Comparison of ENCODE assay signal across 1 cellular context in genomic region chr22:41636467-41636866, GRCh38.
TF ChIP-seq lines count a peak whose summit lies in the region.

No MANE protein-coding gene starts in this region.

TF ChIP-seq in SK-N-SH, 30 proteins besides CTCF, POLR2A, EP300 and RAD21 (continued from another document):
- no peak for TF ChIP-seq REST (IDR thresholded peaks at IDR 0.05; ENCODE audit: low read depth, low read length)
- TF ChIP-seq GATA2 (CRISPR knock-in tag; IDR thresholded peaks at IDR 0.05): no peak
- peak; percentile 36; the same call in 1 of the 2 replicates for TF ChIP-seq FOSL2 (IDR thresholded peaks at IDR 0.05; ENCODE audit: borderline replicate concordance, low read depth)
- TF ChIP-seq TCF12 (IDR thresholded peaks at IDR 0.05): no peak
- no peak for TF ChIP-seq NRF1 (IDR thresholded peaks at IDR 0.05; ENCODE audit: low read depth, low read length)
- TF ChIP-seq MXI1 (IDR thresholded peaks at IDR 0.05; ENCODE audit: low read depth, low read length): no peak
- no peak for TF ChIP-seq PBX3 (IDR thresholded peaks at IDR 0.05)
- TF ChIP-seq JUND (IDR thresholded peaks at IDR 0.05): peak; percentile 13; the same call in 1 of the 2 replicates
- no peak for TF ChIP-seq MEF2A (IDR thresholded peaks at IDR 0.05; ENCODE audit: borderline replicate concordance, low read depth)
- no peak for TF ChIP-seq SIN3A (IDR thresholded peaks at IDR 0.05; ENCODE audit: borderline replicate concordance, low read depth, low read length)
- TF ChIP-seq FOXM1 (IDR thresholded peaks at IDR 0.05; ENCODE audit: low read depth): no peak
- no peak for TF ChIP-seq RXRA (IDR thresholded peaks at IDR 0.05; ENCODE audit: borderline replicate concordance, low read depth)
- peak; percentile 38; the same call in 1 of the 2 replicates for TF ChIP-seq NFIC (IDR thresholded peaks at IDR 0.05; ENCODE audit: borderline replicate concordance)
- TF ChIP-seq CHD2 (IDR thresholded peaks at IDR 0.05; ENCODE audit: low read length, partially characterized antibody): no peak
- TF ChIP-seq TAF1 (IDR thresholded peaks at IDR 0.05; ENCODE audit: borderline replicate concordance, low read depth, low read length): no peak
- no peak for TF ChIP-seq MAX (IDR thresholded peaks at IDR 0.05; ENCODE audit: low read depth)
- TF ChIP-seq GABPA (IDR thresholded peaks at IDR 0.05; ENCODE audit: low read depth): no peak
- no peak for TF ChIP-seq YY1 (IDR thresholded peaks at IDR 0.05; ENCODE audit: low read depth)
